1 cellular context compared by ENCODE assay signal in the genomic region with DNA sequence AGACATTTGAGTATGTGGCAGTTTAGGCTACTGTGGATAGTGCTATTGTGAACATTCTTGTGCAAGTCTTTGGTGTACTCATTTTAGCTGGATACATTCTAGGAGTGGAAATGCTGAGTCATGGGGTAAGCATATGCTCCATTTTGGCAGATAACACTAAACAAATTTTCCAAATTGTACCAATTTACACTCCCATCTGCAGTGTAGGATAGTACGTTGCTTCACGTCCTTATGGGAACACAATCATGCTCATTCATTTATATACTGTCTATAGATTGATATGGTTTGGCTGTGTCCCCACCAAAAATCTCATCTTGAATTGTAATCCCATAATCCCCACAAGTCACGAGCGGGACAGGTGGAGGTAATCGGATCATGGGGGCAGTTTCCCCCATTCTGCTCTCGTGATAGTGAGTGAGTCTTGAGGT.
TF ChIP-seq lines count a peak whose summit lies in the region.

No MANE protein-coding gene starts in this region.

TF ChIP-seq in K562, 482 proteins besides CTCF, POLR2A, EP300 and RAD21 (continued from another document and continues in another):
- TF ChIP-seq, protein P1, sequence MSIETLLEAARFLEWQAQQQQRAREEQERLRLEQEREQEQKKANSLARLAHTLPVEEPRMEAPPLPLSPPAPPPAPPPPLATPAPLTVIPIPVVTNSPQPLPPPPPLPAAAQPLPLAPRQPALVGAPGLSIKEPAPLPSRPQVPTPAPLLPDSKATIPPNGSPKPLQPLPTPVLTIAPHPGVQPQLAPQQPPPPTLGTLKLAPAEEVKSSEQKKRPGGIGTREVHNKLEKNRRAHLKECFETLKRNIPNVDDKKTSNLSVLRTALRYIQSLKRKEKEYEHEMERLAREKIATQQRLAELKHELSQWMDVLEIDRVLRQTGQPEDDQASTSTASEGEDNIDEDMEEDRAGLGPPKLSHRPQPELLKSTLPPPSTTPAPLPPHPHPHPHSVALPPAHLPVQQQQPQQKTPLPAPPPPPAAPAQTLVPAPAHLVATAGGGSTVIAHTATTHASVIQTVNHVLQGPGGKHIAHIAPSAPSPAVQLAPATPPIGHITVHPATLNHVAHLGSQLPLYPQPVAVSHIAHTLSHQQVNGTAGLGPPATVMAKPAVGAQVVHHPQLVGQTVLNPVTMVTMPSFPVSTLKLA (conservative IDR thresholded peaks at IDR 0.05), result peak; percentile 36 to 53; a peak in 2 of 4 replicates
- TF ChIP-seq, protein P2, sequence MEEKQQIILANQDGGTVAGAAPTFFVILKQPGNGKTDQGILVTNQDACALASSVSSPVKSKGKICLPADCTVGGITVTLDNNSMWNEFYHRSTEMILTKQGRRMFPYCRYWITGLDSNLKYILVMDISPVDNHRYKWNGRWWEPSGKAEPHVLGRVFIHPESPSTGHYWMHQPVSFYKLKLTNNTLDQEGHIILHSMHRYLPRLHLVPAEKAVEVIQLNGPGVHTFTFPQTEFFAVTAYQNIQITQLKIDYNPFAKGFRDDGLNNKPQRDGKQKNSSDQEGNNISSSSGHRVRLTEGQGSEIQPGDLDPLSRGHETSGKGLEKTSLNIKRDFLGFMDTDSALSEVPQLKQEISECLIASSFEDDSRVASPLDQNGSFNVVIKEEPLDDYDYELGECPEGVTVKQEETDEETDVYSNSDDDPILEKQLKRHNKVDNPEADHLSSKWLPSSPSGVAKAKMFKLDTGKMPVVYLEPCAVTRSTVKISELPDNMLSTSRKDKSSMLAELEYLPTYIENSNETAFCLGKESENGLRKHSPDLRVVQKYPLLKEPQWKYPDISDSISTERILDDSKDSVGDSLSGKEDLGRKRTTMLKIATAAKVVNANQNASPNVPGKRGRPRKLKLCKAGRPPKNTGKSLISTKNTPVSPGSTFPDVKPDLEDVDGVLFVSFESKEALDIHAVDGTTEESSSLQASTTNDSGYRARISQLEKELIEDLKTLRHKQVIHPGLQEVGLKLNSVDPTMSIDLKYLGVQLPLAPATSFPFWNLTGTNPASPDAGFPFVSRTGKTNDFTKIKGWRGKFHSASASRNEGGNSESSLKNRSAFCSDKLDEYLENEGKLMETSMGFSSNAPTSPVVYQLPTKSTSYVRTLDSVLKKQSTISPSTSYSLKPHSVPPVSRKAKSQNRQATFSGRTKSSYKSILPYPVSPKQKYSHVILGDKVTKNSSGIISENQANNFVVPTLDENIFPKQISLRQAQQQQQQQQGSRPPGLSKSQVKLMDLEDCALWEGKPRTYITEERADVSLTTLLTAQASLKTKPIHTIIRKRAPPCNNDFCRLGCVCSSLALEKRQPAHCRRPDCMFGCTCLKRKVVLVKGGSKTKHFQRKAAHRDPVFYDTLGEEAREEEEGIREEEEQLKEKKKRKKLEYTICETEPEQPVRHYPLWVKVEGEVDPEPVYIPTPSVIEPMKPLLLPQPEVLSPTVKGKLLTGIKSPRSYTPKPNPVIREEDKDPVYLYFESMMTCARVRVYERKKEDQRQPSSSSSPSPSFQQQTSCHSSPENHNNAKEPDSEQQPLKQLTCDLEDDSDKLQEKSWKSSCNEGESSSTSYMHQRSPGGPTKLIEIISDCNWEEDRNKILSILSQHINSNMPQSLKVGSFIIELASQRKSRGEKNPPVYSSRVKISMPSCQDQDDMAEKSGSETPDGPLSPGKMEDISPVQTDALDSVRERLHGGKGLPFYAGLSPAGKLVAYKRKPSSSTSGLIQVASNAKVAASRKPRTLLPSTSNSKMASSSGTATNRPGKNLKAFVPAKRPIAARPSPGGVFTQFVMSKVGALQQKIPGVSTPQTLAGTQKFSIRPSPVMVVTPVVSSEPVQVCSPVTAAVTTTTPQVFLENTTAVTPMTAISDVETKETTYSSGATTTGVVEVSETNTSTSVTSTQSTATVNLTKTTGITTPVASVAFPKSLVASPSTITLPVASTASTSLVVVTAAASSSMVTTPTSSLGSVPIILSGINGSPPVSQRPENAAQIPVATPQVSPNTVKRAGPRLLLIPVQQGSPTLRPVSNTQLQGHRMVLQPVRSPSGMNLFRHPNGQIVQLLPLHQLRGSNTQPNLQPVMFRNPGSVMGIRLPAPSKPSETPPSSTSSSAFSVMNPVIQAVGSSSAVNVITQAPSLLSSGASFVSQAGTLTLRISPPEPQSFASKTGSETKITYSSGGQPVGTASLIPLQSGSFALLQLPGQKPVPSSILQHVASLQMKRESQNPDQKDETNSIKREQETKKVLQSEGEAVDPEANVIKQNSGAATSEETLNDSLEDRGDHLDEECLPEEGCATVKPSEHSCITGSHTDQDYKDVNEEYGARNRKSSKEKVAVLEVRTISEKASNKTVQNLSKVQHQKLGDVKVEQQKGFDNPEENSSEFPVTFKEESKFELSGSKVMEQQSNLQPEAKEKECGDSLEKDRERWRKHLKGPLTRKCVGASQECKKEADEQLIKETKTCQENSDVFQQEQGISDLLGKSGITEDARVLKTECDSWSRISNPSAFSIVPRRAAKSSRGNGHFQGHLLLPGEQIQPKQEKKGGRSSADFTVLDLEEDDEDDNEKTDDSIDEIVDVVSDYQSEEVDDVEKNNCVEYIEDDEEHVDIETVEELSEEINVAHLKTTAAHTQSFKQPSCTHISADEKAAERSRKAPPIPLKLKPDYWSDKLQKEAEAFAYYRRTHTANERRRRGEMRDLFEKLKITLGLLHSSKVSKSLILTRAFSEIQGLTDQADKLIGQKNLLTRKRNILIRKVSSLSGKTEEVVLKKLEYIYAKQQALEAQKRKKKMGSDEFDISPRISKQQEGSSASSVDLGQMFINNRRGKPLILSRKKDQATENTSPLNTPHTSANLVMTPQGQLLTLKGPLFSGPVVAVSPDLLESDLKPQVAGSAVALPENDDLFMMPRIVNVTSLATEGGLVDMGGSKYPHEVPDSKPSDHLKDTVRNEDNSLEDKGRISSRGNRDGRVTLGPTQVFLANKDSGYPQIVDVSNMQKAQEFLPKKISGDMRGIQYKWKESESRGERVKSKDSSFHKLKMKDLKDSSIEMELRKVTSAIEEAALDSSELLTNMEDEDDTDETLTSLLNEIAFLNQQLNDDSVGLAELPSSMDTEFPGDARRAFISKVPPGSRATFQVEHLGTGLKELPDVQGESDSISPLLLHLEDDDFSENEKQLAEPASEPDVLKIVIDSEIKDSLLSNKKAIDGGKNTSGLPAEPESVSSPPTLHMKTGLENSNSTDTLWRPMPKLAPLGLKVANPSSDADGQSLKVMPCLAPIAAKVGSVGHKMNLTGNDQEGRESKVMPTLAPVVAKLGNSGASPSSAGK (IDR thresholded peaks at IDR 0.05), result 0 out of 2 replicates have a peak, but pooled peaks have one; percentile 37
- peak; percentile 59; the same call in 1 of the 2 replicates for TF ChIP-seq SMARCC2 (IDR thresholded peaks at IDR 0.05; ENCODE audit: low read depth)
- TF ChIP-seq NFE2 (IDR thresholded peaks at IDR 0.05; ENCODE audit: low read depth), result peak; percentile 99
- peak; percentile 76 for TF ChIP-seq SMARCE1 (IDR thresholded peaks at IDR 0.05)
- TF ChIP-seq MTF1 (CRISPR knock-in tag; IDR thresholded peaks at IDR 0.05; ENCODE audit: borderline replicate concordance), result no peak
- 0 out of 2 replicates have a peak, but pooled peaks have one; percentile 40 for TF ChIP-seq ZEB2 (IDR thresholded peaks at IDR 0.05)
- TF ChIP-seq POLR2AphosphoS2 (IDR thresholded peaks at IDR 0.05; ENCODE audit: low read length), result no peak
- no peak for TF ChIP-seq HDAC6 (IDR thresholded peaks at IDR 0.05; ENCODE audit: low read depth, low read length)
- no peak for TF ChIP-seq PRMT5 (CRISPR knock-in tag; IDR thresholded peaks at IDR 0.05)
- 0 out of 4 replicates have a peak, but pooled peaks of 1 of the 2 experiments have one; percentile 11 for TF ChIP-seq HDAC1 (IDR thresholded peaks at IDR 0.05)
- TF ChIP-seq, protein P3, sequence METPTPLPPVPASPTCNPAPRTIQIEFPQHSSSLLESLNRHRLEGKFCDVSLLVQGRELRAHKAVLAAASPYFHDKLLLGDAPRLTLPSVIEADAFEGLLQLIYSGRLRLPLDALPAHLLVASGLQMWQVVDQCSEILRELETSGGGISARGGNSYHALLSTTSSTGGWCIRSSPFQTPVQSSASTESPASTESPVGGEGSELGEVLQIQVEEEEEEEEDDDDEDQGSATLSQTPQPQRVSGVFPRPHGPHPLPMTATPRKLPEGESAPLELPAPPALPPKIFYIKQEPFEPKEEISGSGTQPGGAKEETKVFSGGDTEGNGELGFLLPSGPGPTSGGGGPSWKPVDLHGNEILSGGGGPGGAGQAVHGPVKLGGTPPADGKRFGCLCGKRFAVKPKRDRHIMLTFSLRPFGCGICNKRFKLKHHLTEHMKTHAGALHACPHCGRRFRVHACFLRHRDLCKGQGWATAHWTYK (CRISPR knock-in tag; IDR thresholded peaks at IDR 0.05), result peak; percentile 64; the same call in 1 of the 2 replicates
- no peak for TF ChIP-seq ZNF311 (CRISPR knock-in tag; IDR thresholded peaks at IDR 0.05)
- TF ChIP-seq GATAD2B (IDR thresholded peaks at IDR 0.05; ENCODE audit: borderline replicate concordance), result peak; percentile 82; the same call in 1 of the 2 replicates
- 0 out of 2 replicates have a peak, but pooled peaks have one; percentile 13 for TF ChIP-seq NFIC (IDR thresholded peaks at IDR 0.05)
- peak; percentile 11; the same call in 1 of the 2 replicates for TF ChIP-seq BHLHE40 (IDR thresholded peaks at IDR 0.05; ENCODE audit: low read length)
- TF ChIP-seq ZC3H4 (CRISPR knock-in tag; IDR thresholded peaks at IDR 0.05; ENCODE audit: borderline replicate concordance), result no peak
- no peak for TF ChIP-seq POLR3A (IDR thresholded peaks at IDR 0.05; ENCODE audit: borderline replicate concordance, extremely low read depth, insufficient read depth, insufficient read length)
- TF ChIP-seq, protein P4, sequence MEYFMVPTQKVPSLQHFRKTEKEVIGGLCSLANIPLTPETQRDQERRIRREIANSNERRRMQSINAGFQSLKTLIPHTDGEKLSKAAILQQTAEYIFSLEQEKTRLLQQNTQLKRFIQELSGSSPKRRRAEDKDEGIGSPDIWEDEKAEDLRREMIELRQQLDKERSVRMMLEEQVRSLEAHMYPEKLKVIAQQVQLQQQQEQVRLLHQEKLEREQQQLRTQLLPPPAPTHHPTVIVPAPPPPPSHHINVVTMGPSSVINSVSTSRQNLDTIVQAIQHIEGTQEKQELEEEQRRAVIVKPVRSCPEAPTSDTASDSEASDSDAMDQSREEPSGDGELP (CRISPR knock-in tag; IDR thresholded peaks at IDR 0.05; ENCODE audit: borderline replicate concordance), result no peak
- no peak for TF ChIP-seq MCM7 (IDR thresholded peaks at IDR 0.05)
- TF ChIP-seq SMAD1 (IDR thresholded peaks at IDR 0.05; ENCODE audit: low read depth, low read length, partially characterized antibody), result no peak
- peak in 1 of 2 experiments; percentile 22; a peak in 1 of 4 replicates for TF ChIP-seq TEAD1 (CRISPR knock-in tag; IDR thresholded peaks at IDR 0.05)
- TF ChIP-seq, protein P5, sequence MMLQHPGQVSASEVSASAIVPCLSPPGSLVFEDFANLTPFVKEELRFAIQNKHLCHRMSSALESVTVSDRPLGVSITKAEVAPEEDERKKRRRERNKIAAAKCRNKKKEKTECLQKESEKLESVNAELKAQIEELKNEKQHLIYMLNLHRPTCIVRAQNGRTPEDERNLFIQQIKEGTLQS (IDR thresholded peaks at IDR 0.05), result peak; percentile 58; the same call in 1 of the 2 replicates
- TF ChIP-seq, protein P5 (CRISPR knock-in tag; conservative IDR thresholded peaks at IDR 0.05), result no peak
- TF ChIP-seq MAFK (IDR thresholded peaks at IDR 0.05; ENCODE audit: low read length), result peak; percentile 97
- TF ChIP-seq POLR2B (IDR thresholded peaks at IDR 0.05; ENCODE audit: low read depth, partially characterized antibody), result no peak
- TF ChIP-seq FOXJ3 (CRISPR knock-in tag; IDR thresholded peaks at IDR 0.05), result no peak
- TF ChIP-seq ZNF444 (CRISPR knock-in tag; IDR thresholded peaks at IDR 0.05), result no peak
- no peak for TF ChIP-seq NFXL1 (CRISPR knock-in tag; IDR thresholded peaks at IDR 0.05)
- peak; percentile 55 to 62; a peak in 3 of 4 replicates for TF ChIP-seq KDM1A (IDR thresholded peaks at IDR 0.05)
- TF ChIP-seq, protein P6, sequence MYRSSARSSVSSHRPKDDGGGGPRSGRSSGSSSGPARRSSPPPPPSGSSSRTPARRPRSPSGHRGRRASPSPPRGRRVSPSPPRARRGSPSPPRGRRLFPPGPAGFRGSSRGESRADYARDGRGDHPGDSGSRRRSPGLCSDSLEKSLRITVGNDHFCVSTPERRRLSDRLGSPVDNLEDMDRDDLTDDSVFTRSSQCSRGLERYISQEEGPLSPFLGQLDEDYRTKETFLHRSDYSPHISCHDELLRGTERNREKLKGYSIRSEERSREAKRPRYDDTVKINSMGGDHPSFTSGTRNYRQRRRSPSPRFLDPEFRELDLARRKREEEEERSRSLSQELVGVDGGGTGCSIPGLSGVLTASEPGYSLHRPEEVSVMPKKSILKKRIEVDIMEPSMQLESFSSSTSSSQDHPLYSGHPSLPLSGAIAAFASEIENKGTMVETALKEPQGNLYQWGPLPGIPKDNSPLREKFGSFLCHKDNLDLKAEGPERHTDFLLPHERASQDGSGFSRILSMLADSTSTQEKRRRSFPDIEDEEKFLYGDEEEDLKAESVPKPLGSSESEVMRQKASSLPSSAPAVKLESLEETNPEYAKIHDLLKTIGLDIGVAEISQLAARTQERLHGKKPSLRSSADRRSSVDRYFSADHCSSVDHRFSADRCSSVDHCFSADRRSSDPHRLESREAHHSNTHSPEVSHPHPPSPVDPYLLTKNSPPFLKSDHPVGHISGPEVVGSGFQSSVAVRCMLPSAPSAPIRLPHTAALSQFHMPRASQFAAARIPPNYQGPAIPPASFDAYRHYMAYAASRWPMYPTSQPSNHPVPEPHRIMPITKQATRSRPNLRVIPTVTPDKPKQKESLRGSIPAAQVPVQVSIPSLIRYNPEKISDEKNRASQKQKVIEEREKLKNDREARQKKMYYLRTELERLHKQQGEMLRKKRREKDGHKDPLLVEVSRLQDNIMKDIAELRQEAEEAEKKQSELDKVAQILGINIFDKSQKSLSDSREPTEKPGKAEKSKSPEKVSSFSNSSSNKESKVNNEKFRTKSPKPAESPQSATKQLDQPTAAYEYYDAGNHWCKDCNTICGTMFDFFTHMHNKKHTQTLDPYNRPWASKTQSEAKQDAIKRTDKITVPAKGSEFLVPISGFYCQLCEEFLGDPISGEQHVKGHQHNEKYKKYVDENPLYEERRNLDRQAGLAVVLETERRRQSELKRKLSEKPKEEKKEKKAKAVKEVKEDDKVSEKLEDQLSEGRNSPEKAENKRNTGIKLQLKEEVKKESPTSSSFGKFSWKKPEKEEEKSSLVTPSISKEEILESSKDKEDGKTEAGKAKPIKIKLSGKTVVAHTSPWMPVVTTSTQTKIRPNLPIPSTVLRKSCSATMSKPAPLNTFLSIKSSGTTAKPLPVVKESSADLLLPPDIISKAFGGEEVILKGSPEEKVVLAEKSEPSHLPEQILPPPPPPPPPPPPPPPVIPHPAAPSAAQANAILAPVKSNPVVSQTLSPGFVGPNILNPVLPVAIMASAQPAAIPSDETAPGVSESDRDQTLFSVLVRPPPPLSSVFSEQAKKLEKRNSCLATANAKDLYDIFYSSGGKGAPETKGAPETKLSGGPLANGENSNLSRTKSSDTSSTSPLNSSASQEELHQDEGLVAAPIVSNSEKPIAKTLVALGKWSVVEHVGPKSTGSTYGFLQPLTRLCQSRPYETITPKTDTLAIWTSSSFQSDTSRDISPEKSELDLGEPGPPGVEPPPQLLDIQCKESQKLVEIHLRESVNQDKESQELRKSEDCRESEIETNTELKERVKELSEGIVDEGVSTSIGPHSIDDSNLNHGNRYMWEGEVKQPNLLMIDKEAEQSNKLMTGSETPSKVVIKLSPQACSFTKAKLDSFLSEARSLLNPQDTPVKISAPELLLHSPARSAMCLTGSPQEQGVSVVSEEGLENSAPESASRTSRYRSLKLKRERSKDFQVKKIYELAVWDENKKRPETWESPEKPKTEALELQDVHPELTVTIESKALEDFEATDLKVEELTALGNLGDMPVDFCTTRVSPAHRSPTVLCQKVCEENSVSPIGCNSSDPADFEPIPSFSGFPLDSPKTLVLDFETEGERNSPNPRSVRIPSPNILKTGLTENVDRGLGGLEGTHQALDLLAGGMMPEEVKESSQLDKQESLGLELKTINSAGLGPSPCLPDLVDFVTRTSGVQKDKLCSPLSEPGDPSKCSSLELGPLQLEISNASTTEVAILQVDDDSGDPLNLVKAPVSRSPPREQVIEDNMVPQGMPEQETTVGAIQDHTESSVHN (IDR thresholded peaks at IDR 0.05; ENCODE audit: borderline replicate concordance in 1 of 2, low read depth in 1 of 2), result no peak
